ENCODE assay signal across 34 cellular contexts in the genomic region with DNA sequence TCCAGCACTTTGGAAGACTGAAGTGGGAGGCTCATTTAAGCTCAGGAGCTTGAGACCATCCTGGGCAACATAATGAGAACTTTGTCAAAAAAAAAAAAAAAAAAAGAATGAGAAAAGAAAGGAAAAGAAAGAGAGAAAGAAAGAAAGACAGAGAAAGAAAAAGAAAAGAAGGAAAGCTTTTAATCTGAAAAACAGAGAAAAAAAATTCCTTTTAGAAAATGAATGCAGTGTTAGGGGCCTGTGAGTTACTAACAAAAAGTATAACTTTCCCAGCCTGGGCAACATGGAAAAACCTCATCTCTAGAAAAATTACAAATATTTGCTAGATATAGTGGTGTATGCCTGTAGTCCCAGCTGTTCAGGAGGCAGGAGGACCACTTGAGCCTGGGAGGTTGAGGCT.
"Had no signal": no experiment of that assay in that cellular context is flagged by ENCODE, and none has a peak within 500 bp of the region (broad histone marks: within the 10 kb centered on the region; RNA-seq: fewer than 3 reads in every experiment).

No MANE protein-coding gene starts in this region.

- H3K9me3 ChIP-seq: MG63 had no signal

- H3K4me3 ChIP-seq: MG63 had no signal

- H3K36me3 ChIP-seq: MG63 had no signal

- H3K27me3 ChIP-seq: MG63 had no signal

- DNase-seq: Karpas-422, Kasumi-1, MG63, MM.1S, MV-4-11, NCI-H1048, NCI-H1092, NCI-H1092 treated with DMSO at 0.1 percent for 48 hours, NCI-H1105, NCI-H1105 treated with DMSO at 0.1 percent for 48 hours, NCI-H1417, NCI-H1417 treated with DMSO at 0.1 percent for 48 hours, NCI-H1436, NCI-H1436 treated with DMSO at 0.1 percent for 48 hours, NCI-H146, NCI-H1694, NCI-H1694 treated with DMSO at 0.1 percent for 48 hours, NCI-H187, NCI-H187 treated with DMSO at 0.1 percent for 48 hours, NCI-H1930, NCI-H2029, NCI-H2029 treated with DMSO at 0.1 percent for 48 hours, NCI-H2081, NCI-H2081 treated with DMSO at 0.1 percent for 48 hours, NCI-H2107, NCI-H2171, NCI-H2171 treated with DMSO at 0.1 percent for 48 hours, NCI-H2227 treated with DMSO at 0.1 percent for 48 hours, NCI-H226, NCI-H345, NCI-H446, NCI-H446 treated with DMSO at 0.1 percent for 48 hours, NCI-H510A, NCI-H510A treated with DMSO at 0.1 percent for 48 hours had no signal
